In the genomic region with DNA sequence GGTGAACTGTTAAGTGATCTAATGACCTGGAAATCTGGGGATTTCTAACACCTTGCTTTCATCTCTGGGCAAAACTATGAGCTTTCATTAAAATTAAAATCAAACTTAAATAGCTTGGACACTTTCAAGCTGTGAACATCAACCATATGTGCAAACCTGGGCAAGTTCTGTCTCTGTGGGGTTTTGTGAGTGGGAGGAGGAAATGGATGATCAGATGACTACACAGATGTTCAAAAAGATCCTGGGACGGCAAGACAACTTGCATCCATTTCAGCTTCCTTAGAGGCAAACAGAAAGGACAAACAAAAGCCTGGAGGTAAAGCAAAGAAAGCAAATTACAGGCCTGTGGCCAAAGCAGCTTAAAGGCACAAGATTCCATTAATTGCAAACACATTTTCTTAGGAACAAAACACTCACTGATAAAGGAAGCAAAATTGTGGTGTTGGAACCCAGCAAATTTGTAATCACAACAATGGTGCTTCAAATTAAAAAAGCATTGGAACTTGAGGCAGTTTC, we compare ENCODE assay signal across 18 cellular contexts.
"Had no signal": no experiment of that assay in that cellular context is flagged by ENCODE, and none has a peak within 500 bp of the region (broad histone marks: within the 10 kb centered on the region; RNA-seq: fewer than 3 reads in every experiment).

No MANE protein-coding gene starts in this region.

- H3K27me3 ChIP-seq: body of pancreas, right atrium auricular region, tibial nerve had no signal

- H3K9me3 Mint-ChIP-seq: activated naive CD4-positive, alpha-beta T cell treated with anti-CD3 and anti-CD28 coated beads, Interleukin-2, amount 50 U/mL, for 72 hours had no signal

- DNase-seq: activated CD4-positive, alpha-beta T cell treated with anti-CD3 and anti-CD28 coated beads, Interleukin-2, amount 50 U/mL, for 4 hours; activated CD4-positive, CD25-positive, alpha-beta regulatory T cell; activated T-cell treated with anti-CD3 and anti-CD28 coated beads, Interleukin-2, amount 50 U/mL, for 1 hour; amniotic stem cell; body of pancreas; cortex of kidney; effector memory CD4-positive, alpha-beta T cell; erythroblast; hypothalamus; posterior cingulate gyrus had no signal

- H3K36me3 ChIP-seq: right atrium auricular region, tibial nerve had no signal

- H3K9me3 ChIP-seq: body of pancreas, right atrium auricular region, tibial nerve had no signal

- H3K27me3 Mint-ChIP-seq: central memory CD8-positive, alpha-beta T cell had no signal

- H3K27ac ChIP-seq: body of pancreas, right atrium auricular region, tibial nerve had no signal

- H3K36me3 Mint-ChIP-seq: activated naive CD4-positive, alpha-beta T cell treated with anti-CD3 and anti-CD28 coated beads, Interleukin-2, amount 50 U/mL, for 72 hours; stimulated activated effector memory CD8-positive, alpha-beta T cell treated with anti-CD3 and anti-CD28 coated beads, Interleukin-12 subunit alpha, Interleukin-12 subunit beta, amount 100 ng/mL, for 72 hours had no signal

- H3K4me2 ChIP-seq: smooth muscle cell had no signal

- H3K4me1 ChIP-seq: body of pancreas, tibial nerve had no signal

- H3K4me3 Mint-ChIP-seq: central memory CD8-positive, alpha-beta T cell; stimulated activated effector memory CD8-positive, alpha-beta T cell treated with anti-CD3 and anti-CD28 coated beads, Interleukin-12 subunit alpha, Interleukin-12 subunit beta, amount 100 ng/mL, for 72 hours; T-helper 1 cell treated with Interleukin-12 subunit alpha and Interleukin-12 subunit beta and Interleukin-4 antibody, amounts not matched to agents 30 μg/mL and 1 μg/mL, for 36 hours had no signal

- H3K27ac Mint-ChIP-seq: activated naive CD4-positive, alpha-beta T cell treated with anti-CD3 and anti-CD28 coated beads, Interleukin-2, amount 50 U/mL, for 72 hours; stimulated activated effector memory CD8-positive, alpha-beta T cell treated with anti-CD3 and anti-CD28 coated beads, Interleukin-12 subunit alpha, Interleukin-12 subunit beta, amount 100 ng/mL, for 72 hours; T-helper 1 cell treated with Interleukin-12 subunit alpha and Interleukin-12 subunit beta and Interleukin-4 antibody, amounts not matched to agents 30 μg/mL and 1 μg/mL, for 36 hours had no signal

- ATAC-seq: activated naive CD4-positive, alpha-beta T cell treated with anti-CD3 and anti-CD28 coated beads, Interleukin-2, amount 50 U/mL, for 72 hours; body of pancreas; stimulated activated effector memory CD8-positive, alpha-beta T cell treated with anti-CD3 and anti-CD28 coated beads, Interleukin-12 subunit alpha, Interleukin-12 subunit beta, amount 100 ng/mL, for 72 hours had no signal

- H3K4me1 Mint-ChIP-seq: central memory CD8-positive, alpha-beta T cell; stimulated activated effector memory CD8-positive, alpha-beta T cell treated with anti-CD3 and anti-CD28 coated beads, Interleukin-12 subunit alpha, Interleukin-12 subunit beta, amount 100 ng/mL, for 72 hours had no signal

- H3K4me3 ChIP-seq: body of pancreas, lung, right atrium auricular region, smooth muscle cell, tibial nerve had no signal
